Comparison of ENCODE assay signal across 16 cellular contexts in the genomic region with DNA sequence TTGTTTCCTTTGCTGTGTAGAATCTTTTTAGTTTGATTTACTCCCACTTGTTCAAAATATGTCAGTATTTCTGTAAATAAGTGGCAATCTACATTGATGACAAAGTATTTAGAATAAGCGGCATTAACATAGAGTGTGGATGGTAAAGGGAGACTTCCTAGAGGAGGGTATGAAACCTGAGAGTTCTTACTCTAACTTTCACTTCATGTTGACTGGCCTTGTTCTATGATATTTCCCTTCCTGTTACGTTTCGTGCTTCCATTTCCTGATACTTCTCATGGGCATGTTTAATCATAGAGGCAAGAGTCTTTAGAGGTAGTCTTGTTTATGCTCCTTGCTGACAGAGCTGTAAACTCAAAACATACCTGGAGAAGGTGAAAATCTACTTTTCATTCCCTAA.
DNase-seq lines count a peak whose midpoint lies in the region; ATAC-seq and TF ChIP-seq lines count a peak whose summit lies in the region.
"Had no signal": no experiment of that assay in that cellular context is flagged by ENCODE, and none has a peak within 500 bp of the region (broad histone marks: within the 10 kb centered on the region; RNA-seq: fewer than 3 reads in every experiment).

No MANE protein-coding gene starts in this region.

- H2AFZ ChIP-seq in ACC112 (ENCODE audit: low read length, unreplicated experiment), result no peak overlapping the region
- H2AFZ ChIP-seq in PC-3 (ENCODE audit: low read length), result no peak overlapping the region

- CTCF ChIA-PET in PC-3 (lab: Charles Lee), result no interaction called here

- no peaks in the 10 kb centered on the region for H3K9me2 ChIP-seq in PC-3 (replicated peaks; ENCODE audit: low read length)

- no peaks in the 10 kb centered on the region for H3K9me3 ChIP-seq in PC-3 (ENCODE audit: low read length)
- H3K9me3 ChIP-seq: ascending aorta had no signal

- POLR2A ChIA-PET in PC-3 (lab: Charles Lee; ENCODE audit: unreplicated experiment), result no interaction called here

- intact Hi-C loops in PC-3 (cut with micrococcal nuclease), result no loop called here

- no peaks in the 10 kb centered on the region for H3K27me3 ChIP-seq in ACC112 (ENCODE audit: insufficient read depth, low read length)
- no peaks in the 10 kb centered on the region for H3K27me3 ChIP-seq in PC-3 (ENCODE audit: low read length)
- H3K27me3 ChIP-seq: ascending aorta had no signal

- ATAC-seq in GM19328 (IDR thresholded peaks at IDR 0.05; ENCODE audit: unreplicated experiment) (peak; percentile 90), HG02678 (IDR thresholded peaks at IDR 0.05; ENCODE audit: unreplicated experiment) (peak; percentile 97), HG03378 (IDR thresholded peaks at IDR 0.05; ENCODE audit: unreplicated experiment) (peak; percentile 86), PC-3 (no peak)
- ATAC-seq: stimulated activated naive CD8-positive, alpha-beta T cell treated with anti-CD3 and anti-CD28 coated beads, Interleukin-15, amount 100 ng/mL, for 72 hours had no signal

- no TSS peak for BruUV-seq in PC-3 (replicated peaks; lab: Mats Ljungman, UMichigan)

- no peak overlapping the region for H3K9ac ChIP-seq in PC-3 (ENCODE audit: low read length)

- H3K4me1 ChIP-seq in ACC112 (ENCODE audit: control insufficient read depth, insufficient read depth, low read length, unreplicated experiment), result no peaks in the 10 kb centered on the region
- H3K4me1 ChIP-seq in PC-3 (ENCODE audit: insufficient read depth, low read length), result no peaks in the 10 kb centered on the region
- H3K4me1 ChIP-seq: ascending aorta had no signal

- H4K20me1 ChIP-seq in PC-3 (ENCODE audit: low read length), result no peaks in the 10 kb centered on the region

- no peaks in the 10 kb centered on the region for H3F3A ChIP-seq in PC-3 (ENCODE audit: low read length, unreplicated experiment)

- H3K4me3 ChIP-seq in ACC112 (ENCODE audit: low read depth, low read length) (peak overlapping the region; percentile 16; the same call in 1 of the 2 replicates), PC-3 (ENCODE audit: low read length) (no peak overlapping the region)
- H3K4me3 ChIP-seq: ascending aorta had no signal

- H3K27ac ChIP-seq in ACC112 (ENCODE audit: low read depth, low read length), result no peak overlapping the region
- H3K27ac ChIP-seq in PC-3 (ENCODE audit: low read length), result no peak overlapping the region
- H3K27ac ChIP-seq in substantia nigra (ENCODE audit: low read depth, low read length, poor library complexity, severe bottlenecking), result no peak overlapping the region
- H3K27ac ChIP-seq: ascending aorta had no signal

- H3K79me2 ChIP-seq in ACC112 (ENCODE audit: control insufficient read depth, insufficient read depth, low read length, unreplicated experiment) (no peaks in the 10 kb centered on the region), PC-3 (ENCODE audit: low read length) (no peaks in the 10 kb centered on the region)

- DNase-seq in PC-3 (no peak), substantia nigra (lab: John Stamatoyannopoulos, UW) (no peak), SK-N-DZ (ENCODE audit: low spot score) (no peak), NCI-H1417 treated with DMSO at 0.1 percent for 48 hours (lab: John Stamatoyannopoulos, UW) (no peak)
- DNase-seq: DMS53; midbrain; NCI-H146; posterior cingulate gyrus; stimulated activated CD4-positive, alpha-beta T cell treated with anti-CD3 and anti-CD28 coated beads, Interleukin-2, amount 100 ng/mL, for 48 hours; stimulated activated naive CD8-positive, alpha-beta T cell treated with anti-CD3 and anti-CD28 coated beads, Interleukin-15, amount 100 ng/mL, for 72 hours; T1000 had no signal

- no peak for TF ChIP-seq CTCF in PC-3 (conservative IDR thresholded peaks at IDR 0.05; ENCODE audit: low read depth, low read length)

- H3K36me3 ChIP-seq in ACC112 (ENCODE audit: insufficient read depth, low read length) (no peaks in the 10 kb centered on the region), PC-3 (ENCODE audit: low read depth, low read length) (no peaks in the 10 kb centered on the region)
- H3K36me3 ChIP-seq: ascending aorta had no signal

- no peak overlapping the region for H3K4me2 ChIP-seq in PC-3 (ENCODE audit: low read length)
